1 cellular context compared by ENCODE assay signal in the genomic region with DNA sequence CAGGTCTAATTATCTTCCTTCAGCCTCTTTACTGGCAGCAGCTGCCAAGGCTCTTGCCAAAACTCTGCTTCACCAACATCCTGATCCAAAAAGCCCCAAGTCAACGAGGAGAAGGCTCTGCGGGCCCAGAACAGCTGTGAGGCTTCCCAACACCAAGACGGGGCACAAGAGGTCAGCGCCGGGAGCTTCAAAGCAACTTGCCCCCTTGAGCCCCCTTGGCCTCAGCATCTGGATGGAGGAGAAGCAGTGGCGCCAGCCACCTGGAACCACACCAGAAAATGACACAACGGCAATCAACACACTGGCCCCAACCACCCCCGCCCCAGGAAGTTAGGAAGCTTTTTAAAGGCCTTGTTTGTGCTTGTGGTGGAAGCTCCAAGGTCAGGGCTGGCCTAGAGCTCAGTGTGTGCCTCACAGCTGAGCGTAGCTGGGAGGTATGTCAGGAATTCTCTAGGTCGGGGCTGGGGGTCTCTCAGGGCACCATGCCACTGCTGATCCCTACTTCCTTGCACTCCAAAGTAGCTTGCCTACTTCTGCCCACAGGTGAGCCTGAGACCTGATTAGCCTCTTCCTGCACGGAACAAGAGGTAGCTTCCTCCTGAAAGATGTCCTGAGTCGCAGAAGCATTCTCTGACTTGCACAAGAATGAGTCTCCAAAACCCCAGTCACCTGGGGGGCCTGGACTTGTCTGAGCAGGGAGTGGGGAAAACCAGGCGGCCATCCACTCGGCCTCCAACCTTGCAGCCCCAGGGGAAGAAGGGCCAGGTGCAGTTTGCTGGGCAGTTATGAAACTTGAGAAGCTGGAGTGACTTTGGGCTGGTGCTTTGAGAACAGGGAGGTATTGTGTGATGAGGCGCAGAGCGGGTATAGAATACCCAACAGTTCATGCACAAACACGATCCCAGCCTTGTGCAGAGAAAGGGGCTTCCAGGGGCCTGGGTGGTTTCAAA.
A peak's percentile ranks its signal among the peaks of the same experiment; 100 is the strongest.
TF ChIP-seq lines count a peak whose summit lies in the region.

No MANE protein-coding gene starts in this region.

TF ChIP-seq in HEK293, 187 proteins besides CTCF, POLR2A, EP300 and RAD21 (continued from another document):
- TF ChIP-seq, protein P1, sequence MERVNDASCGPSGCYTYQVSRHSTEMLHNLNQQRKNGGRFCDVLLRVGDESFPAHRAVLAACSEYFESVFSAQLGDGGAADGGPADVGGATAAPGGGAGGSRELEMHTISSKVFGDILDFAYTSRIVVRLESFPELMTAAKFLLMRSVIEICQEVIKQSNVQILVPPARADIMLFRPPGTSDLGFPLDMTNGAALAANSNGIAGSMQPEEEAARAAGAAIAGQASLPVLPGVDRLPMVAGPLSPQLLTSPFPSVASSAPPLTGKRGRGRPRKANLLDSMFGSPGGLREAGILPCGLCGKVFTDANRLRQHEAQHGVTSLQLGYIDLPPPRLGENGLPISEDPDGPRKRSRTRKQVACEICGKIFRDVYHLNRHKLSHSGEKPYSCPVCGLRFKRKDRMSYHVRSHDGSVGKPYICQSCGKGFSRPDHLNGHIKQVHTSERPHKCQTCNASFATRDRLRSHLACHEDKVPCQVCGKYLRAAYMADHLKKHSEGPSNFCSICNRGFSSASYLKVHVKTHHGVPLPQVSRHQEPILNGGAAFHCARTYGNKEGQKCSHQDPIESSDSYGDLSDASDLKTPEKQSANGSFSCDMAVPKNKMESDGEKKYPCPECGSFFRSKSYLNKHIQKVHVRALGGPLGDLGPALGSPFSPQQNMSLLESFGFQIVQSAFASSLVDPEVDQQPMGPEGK (tag by site-specific recombination; IDR thresholded peaks at IDR 0.05): peak; percentile 23; the same call in 1 of the 2 replicates
- no peak for TF ChIP-seq ZNF654 (tag by site-specific recombination; IDR thresholded peaks at IDR 0.05; ENCODE audit: low read depth)
- TF ChIP-seq ZBTB21 (tag by site-specific recombination; IDR thresholded peaks at IDR 0.05): no peak
- TF ChIP-seq, protein P2, sequence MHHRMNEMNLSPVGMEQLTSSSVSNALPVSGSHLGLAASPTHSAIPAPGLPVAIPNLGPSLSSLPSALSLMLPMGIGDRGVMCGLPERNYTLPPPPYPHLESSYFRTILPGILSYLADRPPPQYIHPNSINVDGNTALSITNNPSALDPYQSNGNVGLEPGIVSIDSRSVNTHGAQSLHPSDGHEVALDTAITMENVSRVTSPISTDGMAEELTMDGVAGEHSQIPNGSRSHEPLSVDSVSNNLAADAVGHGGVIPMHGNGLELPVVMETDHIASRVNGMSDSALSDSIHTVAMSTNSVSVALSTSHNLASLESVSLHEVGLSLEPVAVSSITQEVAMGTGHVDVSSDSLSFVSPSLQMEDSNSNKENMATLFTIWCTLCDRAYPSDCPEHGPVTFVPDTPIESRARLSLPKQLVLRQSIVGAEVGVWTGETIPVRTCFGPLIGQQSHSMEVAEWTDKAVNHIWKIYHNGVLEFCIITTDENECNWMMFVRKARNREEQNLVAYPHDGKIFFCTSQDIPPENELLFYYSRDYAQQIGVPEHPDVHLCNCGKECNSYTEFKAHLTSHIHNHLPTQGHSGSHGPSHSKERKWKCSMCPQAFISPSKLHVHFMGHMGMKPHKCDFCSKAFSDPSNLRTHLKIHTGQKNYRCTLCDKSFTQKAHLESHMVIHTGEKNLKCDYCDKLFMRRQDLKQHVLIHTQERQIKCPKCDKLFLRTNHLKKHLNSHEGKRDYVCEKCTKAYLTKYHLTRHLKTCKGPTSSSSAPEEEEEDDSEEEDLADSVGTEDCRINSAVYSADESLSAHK (tag by site-specific recombination; IDR thresholded peaks at IDR 0.05): no peak
- no peak for TF ChIP-seq ZNF404 (tag by site-specific recombination; IDR thresholded peaks at IDR 0.05)
- TF ChIP-seq ZNF16 (tag by site-specific recombination; IDR thresholded peaks at IDR 0.05; ENCODE audit: low read depth): no peak
